In genomic region chr16:2429037-2429770, GRCh38 we compare ENCODE assay signal across 8 cellular contexts. TPM values are rescaled to one million over a fixed set of nuclear protein-coding genes. Genes with fewer than 3 reads are reported as not detected.
DNase-seq lines count a peak whose midpoint lies in the region; ATAC-seq, FAIRE-seq and TF ChIP-seq lines count a peak whose summit lies in the region.

Gene CCNF (plus strand): TSS chr16:2429447. CDS start chr16:2429482, 35 bp downstream.

- peak; percentile 62; the same call in 1 of the 2 replicates for TF ChIP-seq POLR2A in GM12892 (IDR thresholded peaks at IDR 0.05; ENCODE audit: low read depth, low read length)
- peak in 1 of 2 donors; percentile 40 for TF ChIP-seq POLR2A in adrenal gland (IDR thresholded peaks at IDR 0.05)
- TF ChIP-seq POLR2A in upper lobe of left lung (IDR thresholded peaks at IDR 0.05): peak in 3 of 4 donors; percentile 17 to 64 (median 47)

- TF ChIP-seq EP300 in upper lobe of left lung (IDR thresholded peaks at IDR 0.05): no peak

- FAIRE-seq in GM12892 (lab: Jason Lieb, UNC): peak; percentile 98

- ATAC-seq in HG02798 (IDR thresholded peaks at IDR 0.05; ENCODE audit: poor library complexity, unreplicated experiment) (peak; percentile 88), heart right ventricle (peak; percentile 97 to 99 (median 99)), upper lobe of left lung (ENCODE audit: low FRiP score in 2 of 2) (peak; percentile 97 to 98)

- H3K27ac ChIP-seq in adrenal gland (peak within 1 kb of the TSS in 3 of 5 donors; percentile 55 to 76 (median 70)), heart right ventricle (peak within 1 kb of the TSS in 9 of 10 donors; percentile 50 to 89 (median 77)), upper lobe of left lung (peak within 1 kb of the TSS; percentile 60 to 83 (median 82))

- H3K4me3 ChIP-seq in adrenal gland: peak within 1 kb of the TSS; percentile 35 to 90 (median 64)
- peak within 1 kb of the TSS; percentile 41 to 98 (median 84) for H3K4me3 ChIP-seq in heart right ventricle
- peak within 1 kb of the TSS; percentile 85 to 98 (median 94) for H3K4me3 ChIP-seq in upper lobe of left lung

- peak; percentile 99 for DNase-seq in GM12892 (ENCODE audit: insufficient read length)
- peak; percentile 94 for DNase-seq in NCI-H1436 (lab: John Stamatoyannopoulos, UW)
- DNase-seq in T-helper 1 cell: peak; percentile 97 to 98 (median 97)
- DNase-seq in adrenal gland: peak; percentile 95 to 98 (median 97)
- DNase-seq in heart right ventricle: peak; percentile 97 to 99
- DNase-seq in posterior cingulate gyrus: peak; percentile 96 to 99 (median 98)
- peak; percentile 97 to 100 for DNase-seq in upper lobe of left lung

- H3K36me3 ChIP-seq in adrenal gland (replicated peaks in 1 of 2): peaks cover 0 to 12% of the 10 kb centered on the region in 2 donors
- peaks cover 0 to 29% (median 0%) of the 10 kb centered on the region in 9 donors for H3K36me3 ChIP-seq in heart right ventricle
- peaks cover 0 to 12% (median 4%) of the 10 kb centered on the region in 4 donors for H3K36me3 ChIP-seq in upper lobe of left lung

- H3K9me3 ChIP-seq in adrenal gland (replicated peaks in 1 of 3) (no peaks in the 10 kb centered on the region), heart right ventricle (no peaks in the 10 kb centered on the region), upper lobe of left lung (no peaks in the 10 kb centered on the region)

- intact Hi-C loops in adrenal gland (cut with DNase I) (loop anchor here (5.0 to 10.0 kb wide), 2 partner anchors 76 to 87 kb away; partner anchors contain the start of gene ABCA3 (in 2 of the 2)), heart right ventricle (cut with DNase I) (loop anchor here in 8 of 10 donors (1.0 to 10.0 kb wide), 7 partner anchors 40 to 162 kb away; partner anchors contain the start of genes ABCA3 (in 2 of the 8) and RNPS1 (in 1 of the 8)), posterior cingulate gyrus (cut with DNase I) (loop anchor here (1.0 kb wide), 2 partner anchors 72 to 88 kb away; no protein-coding TSS in a partner anchor)

- no peaks in the 10 kb centered on the region for H3K27me3 ChIP-seq in adrenal gland
- H3K27me3 ChIP-seq in heart right ventricle: no peaks in the 10 kb centered on the region
- no peaks in the 10 kb centered on the region for H3K27me3 ChIP-seq in upper lobe of left lung

- H3K4me1 ChIP-seq in adrenal gland (replicated peaks in 1 of 2) (peaks cover 0 to 10% of the 10 kb centered on the region in 2 donors), heart right ventricle (peaks cover 6 to 22% (median 19%) of the 10 kb centered on the region in 9 donors), upper lobe of left lung (peaks cover 7 to 29% (median 20%) of the 10 kb centered on the region in 4 donors)

- TF ChIP-seq CTCF in adrenal gland (IDR thresholded peaks at IDR 0.05) (peak in 2 of 6 experiments; percentile 44 to 49), heart right ventricle (IDR thresholded peaks at IDR 0.05) (peak in 3 of 9 donors; percentile 12 to 32 (median 22)), upper lobe of left lung (IDR thresholded peaks at IDR 0.05) (peak in 4 of 6 experiments; percentile 17 to 53 (median 40))

- WGBS in adrenal gland, 4 donors: 0 to 2% (median 1%) methylated on average over 48 to 102 of the region's 102 CpGs; no CpG with 5 or more reads in 1 of the 4 donors
- WGBS in heart right ventricle, 2 donors: 0 to 1% methylated on average over 71 to 102 of the region's 102 CpGs
- WGBS in upper lobe of left lung, 2 donors: 0% methylated on average over 6 to 22 of the region's 102 CpGs

RNA-seq across cellular contexts. Expression of gene CCNF, which starts in this region (rescaled TPM):
- 8.1 TPM for polyA plus RNA-seq in GM12892 (2012; ENCODE audit: missing spikeins)
- total RNA-seq in adrenal gland (1 to 10 TPM; 1.6 to 3.4 (median 2.4) TPM), heart right ventricle (1 to 10 TPM in 6 of 10 donors, under 1 TPM in 4; 0.62 to 3.4 (median 1.1) TPM), upper lobe of left lung (1 to 10 TPM; 2.7 to 5.2 (median 3.9) TPM)
- polyA plus RNA-seq in adrenal gland (1 to 10 TPM in 1 of 3 donors, under 1 TPM in 2; 0.71 to 2.2 (median 0.84) TPM), heart right ventricle (under 1 TPM; 0.51 to 0.93 TPM)

Comparison
In these comparisons a context has a peak if more than half of its experiments do, and no peak if none do; other contexts are left out.
1. Peak in every context shown above with its lines: DNase-seq, ATAC-seq, H3K4me3 ChIP-seq and H3K27ac ChIP-seq.